ENCODE assay signal across 22 cellular contexts in the genomic region with DNA sequence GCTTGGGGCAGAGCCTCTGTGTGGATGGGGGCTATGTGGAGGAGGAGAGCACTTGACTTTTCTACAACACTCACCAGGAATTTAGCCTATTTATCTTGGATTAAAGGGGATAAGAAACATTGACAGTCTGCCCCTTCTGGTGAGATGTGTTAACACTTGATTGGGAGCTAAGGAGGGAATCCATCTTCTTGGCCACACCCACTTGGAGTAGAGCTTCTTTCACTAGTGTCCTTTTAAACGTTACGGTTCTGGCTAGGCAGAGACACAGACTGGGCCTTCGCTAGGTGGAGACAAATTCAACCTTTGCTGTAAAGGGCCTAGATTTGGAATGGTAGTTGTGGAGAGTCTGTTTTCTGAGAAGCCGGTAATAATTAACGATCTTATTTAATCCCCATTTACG. TPM values are rescaled to one million over a fixed set of nuclear protein-coding genes. Genes with fewer than 3 reads are reported as not detected.
A peak's percentile ranks its signal among the peaks of the same experiment; 100 is the strongest.
DNase-seq lines count a peak whose midpoint lies in the region; ATAC-seq, FAIRE-seq and TF ChIP-seq lines count a peak whose summit lies in the region.
"Had no signal": no experiment of that assay in that cellular context is flagged by ENCODE, and none has a peak within 500 bp of the region (broad histone marks: within the 10 kb centered on the region; RNA-seq: fewer than 3 reads in every experiment).

No MANE protein-coding gene starts in this region.

- no peaks in the 10 kb centered on the region for H3K79me2 ChIP-seq in HepG2 (ENCODE audit: insufficient read depth, low read length)

- no peaks in the 10 kb centered on the region for H3K4me1 Mint-ChIP-seq in chondrocyte (ENCODE audit: low read depth)
- H3K4me1 Mint-ChIP-seq in T-helper 2 cell treated with Interferon-gamma antibody and Interleukin-4, amounts not matched to agents 5 μg/mL and 100 μg/mL, for 36 hours (ENCODE audit: low read depth) = no peaks in the 10 kb centered on the region
- H3K4me1 Mint-ChIP-seq: CD4-positive, CD25-positive, alpha-beta regulatory T cell; naive B cell had no signal

- CTCF ChIA-PET in HepG2 (lab: Yijun Ruan, JAX; ENCODE audit: low intra/inter-chr PET ratio, low total read pairs) = no interaction called here
- CTCF ChIA-PET in HEK293T (lab: Yijun Ruan, JAX) = no interaction called here

- intact Hi-C loops in HepG2 (cut with micrococcal nuclease; ENCODE audit: unreplicated experiment) (no loop called here), right lobe of liver (cut with DNase I) (no loop called here)

- BruUV-seq in HepG2 (replicated peaks; lab: Mats Ljungman, UMichigan) = no TSS peak

- no peak overlapping the region for H2AFZ ChIP-seq in HepG2 (ENCODE audit: low read length)

- H3K4me2 ChIP-seq in HepG2 (ENCODE audit: low read depth, low read length) = no peak overlapping the region

- H3K4me3 Mint-ChIP-seq in chondrocyte (ENCODE audit: unreplicated experiment) = no peak overlapping the region
- H3K4me3 Mint-ChIP-seq in T-helper 2 cell treated with Interferon-gamma antibody and Interleukin-4, amounts not matched to agents 5 μg/mL and 100 μg/mL, for 36 hours = no peak overlapping the region
- H3K4me3 Mint-ChIP-seq: CD4-positive, CD25-positive, alpha-beta regulatory T cell; stimulated activated naive CD8-positive, alpha-beta T cell treated with anti-CD3 and anti-CD28 coated beads, Interleukin-15, Interleukin-2, amounts not matched to agents 100 ng/mL and 50 ng/mL, for 24 hours had no signal

- TF ChIP-seq POLR2A in HepG2 (IDR thresholded peaks at IDR 0.05; ENCODE audit: insufficient read depth in 1 of 2, low read depth in 2 of 2, low read length in 2 of 2) (no peak), right lobe of liver (IDR thresholded peaks at IDR 0.05) (no peak)

- DNase-seq in HepG2 (ENCODE audit: low spot score) (no peak), right lobe of liver (no peak), NCI-H82 (lab: John Stamatoyannopoulos, UW) (peak; percentile 87), chondrocyte (ENCODE audit: low spot score) (no peak), urothelium cell line (ENCODE audit: low spot score) (peak; percentile 2), HEK293T (ENCODE audit: extremely low spot score) (no peak), SIG-M5 (lab: John Stamatoyannopoulos, UW) (no peak)
- DNase-seq in T-helper 2 cell treated with Interferon-gamma antibody and Interleukin-4, amounts not matched to agents 5 μg/mL and 100 μg/mL, for 36 hours (ENCODE audit: low spot score) = no peak
- DNase-seq: activated CD4-positive, alpha-beta T cell treated with anti-CD3 and anti-CD28 coated beads for 48 hours; CD4-positive, CD25-positive, alpha-beta regulatory T cell; central memory CD4-positive, alpha-beta T cell; DMS79; effector CD4-positive, alpha-beta T cell; mammary epithelial cell; naive B cell; NCI-H146; pancreas; sigmoid colon; transverse colon had no signal

- H3K27me3 ChIP-seq in HepG2 (ENCODE audit: control insufficient read depth in 1 of 2, insufficient read depth in 2 of 2, low read length in 2 of 2) = no peaks in the 10 kb centered on the region
- no peaks in the 10 kb centered on the region for H3K27me3 ChIP-seq in right lobe of liver
- H3K27me3 ChIP-seq: sigmoid colon, SJSA1, transverse colon had no signal

- FAIRE-seq in HepG2 (lab: Jason Lieb, UNC) = no peak
- FAIRE-seq in urothelium cell line (lab: Jason Lieb, UNC) = no peak
- FAIRE-seq: pancreas had no signal

- no peak overlapping the region for H3K27ac Mint-ChIP-seq in chondrocyte (ENCODE audit: unreplicated experiment)
- H3K27ac Mint-ChIP-seq in T-helper 2 cell treated with Interferon-gamma antibody and Interleukin-4, amounts not matched to agents 5 μg/mL and 100 μg/mL, for 36 hours = no peak overlapping the region
- H3K27ac Mint-ChIP-seq: activated T-helper 2 cell treated with anti-CD3 and anti-CD28 coated beads, Interferon-gamma antibody, Interleukin-2, Interleukin-4, amounts not matched to agents 10 μg/mL and 5 μg/mL and 100 μg/mL, durations not matched to agents 14 hours and 24 hours and 36 hours; CD4-positive, CD25-positive, alpha-beta regulatory T cell; naive B cell; stimulated activated naive CD8-positive, alpha-beta T cell treated with anti-CD3 and anti-CD28 coated beads, Interleukin-15, Interleukin-2, amounts not matched to agents 100 ng/mL and 50 ng/mL, for 24 hours had no signal

- WGBS in HepG2 (ENCODE audit: low lambda C conversion rate) = 50% methylated on average over 6 of the region's 6 CpGs
- 72% methylated on average over 6 of the region's 6 CpGs for WGBS in right lobe of liver (ENCODE audit: insufficient coverage, low coverage, low lambda C conversion rate, missing lambda C conversion rate)

- H3K4me1 ChIP-seq in HepG2 (ENCODE audit: insufficient read depth, low read length) (no peaks in the 10 kb centered on the region), right lobe of liver (no peaks in the 10 kb centered on the region)
- H3K4me1 ChIP-seq: pancreas, sigmoid colon, SJSA1, transverse colon had no signal

- ATAC-seq in HepG2 = no peak
- ATAC-seq in right lobe of liver = no peak
- ATAC-seq: pancreas had no signal

- TF ChIP-seq CTCF in HepG2 (CRISPR knock-in tag; IDR thresholded peaks at IDR 0.05) (no peak), right lobe of liver (IDR thresholded peaks at IDR 0.05) (no peak), chondrocyte (IDR thresholded peaks at IDR 0.05) (peak; percentile 26)

- no peaks in the 10 kb centered on the region for H3K9me3 ChIP-seq in HepG2 (ENCODE audit: low read length)
- no peaks in the 10 kb centered on the region for H3K9me3 ChIP-seq in right lobe of liver
- H3K9me3 ChIP-seq: pancreas, sigmoid colon, SJSA1 had no signal

- POLR2A ChIA-PET in HepG2 (lab: Yijun Ruan, JAX) (no interaction called here), HEK293T (lab: Yijun Ruan, JAX) (no interaction called here)

- no peak overlapping the region for H3K27ac ChIP-seq in HepG2 (ENCODE audit: extremely low read length, insufficient read depth, low read length)
- no peak overlapping the region for H3K27ac ChIP-seq in right lobe of liver
- H3K27ac ChIP-seq: pancreas, sigmoid colon, SJSA1, transverse colon had no signal

- no peaks in the 10 kb centered on the region for H3K36me3 Mint-ChIP-seq in chondrocyte (ENCODE audit: low read depth)
- H3K36me3 Mint-ChIP-seq in T-helper 2 cell treated with Interferon-gamma antibody and Interleukin-4, amounts not matched to agents 5 μg/mL and 100 μg/mL, for 36 hours (ENCODE audit: low read depth) = no peaks in the 10 kb centered on the region
- H3K36me3 Mint-ChIP-seq: CD4-positive, CD25-positive, alpha-beta regulatory T cell; naive B cell had no signal

- H4K20me1 ChIP-seq in HepG2 (ENCODE audit: insufficient read depth, low read length) = no peaks in the 10 kb centered on the region

- no peak for TF ChIP-seq RAD21 in HepG2 (CRISPR knock-in tag; IDR thresholded peaks at IDR 0.05)

- H3K36me3 ChIP-seq in HepG2 (replicated peaks in 1 of 2; ENCODE audit: control insufficient read depth in 1 of 2, insufficient read depth in 2 of 2, low read length in 2 of 2) (no peaks in the 10 kb centered on the region), right lobe of liver (no peaks in the 10 kb centered on the region)
- H3K36me3 ChIP-seq: pancreas, sigmoid colon, SJSA1, transverse colon had no signal

- in situ Hi-C loops in HepG2 (cut with HindIII; ENCODE audit: extremely low pct_ligation_motif_present, low pct_unique_long_range_greater_than_20kb) = no loop called here

- no peak for TF ChIP-seq EP300 in HepG2 (IDR thresholded peaks at IDR 0.05; ENCODE audit: low read depth in 2 of 2, low read length in 2 of 2)
- no peak for TF ChIP-seq EP300 in HepG2 (CRISPR knock-in tag; IDR thresholded peaks at IDR 0.05; ENCODE audit: borderline replicate concordance)

- H3K9me3 Mint-ChIP-seq in chondrocyte (ENCODE audit: low read depth) = peaks cover 12% of the 10 kb centered on the region
- H3K9me3 Mint-ChIP-seq in T-helper 2 cell treated with Interferon-gamma antibody and Interleukin-4, amounts not matched to agents 5 μg/mL and 100 μg/mL, for 36 hours = peaks cover 10% of the 10 kb centered on the region
- H3K9me3 Mint-ChIP-seq: activated T-helper 2 cell treated with anti-CD3 and anti-CD28 coated beads, Interferon-gamma antibody, Interleukin-2, Interleukin-4, amounts not matched to agents 10 μg/mL and 5 μg/mL and 100 μg/mL, durations not matched to agents 14 hours and 24 hours and 36 hours had no signal

- H3K27me3 Mint-ChIP-seq in chondrocyte (ENCODE audit: low read depth) = peaks cover 10% of the 10 kb centered on the region
- no peaks in the 10 kb centered on the region for H3K27me3 Mint-ChIP-seq in T-helper 2 cell treated with Interferon-gamma antibody and Interleukin-4, amounts not matched to agents 5 μg/mL and 100 μg/mL, for 36 hours (ENCODE audit: low read depth)

- H3K4me3 ChIP-seq in HepG2 (replicated peaks in 1 of 3; ENCODE audit: insufficient read depth in 1 of 3, low read depth in 2 of 3, low read length in 3 of 3) = no peak overlapping the region
- H3K4me3 ChIP-seq in right lobe of liver = no peak overlapping the region
- H3K4me3 ChIP-seq: pancreas, sigmoid colon, SJSA1, transverse colon had no signal

- H3K9ac ChIP-seq in HepG2 (ENCODE audit: insufficient read depth, low read depth, low read length) = no peak overlapping the region

RNA-seq across cellular contexts. Expression of a gene that starts 15.5 kb away (rescaled TPM):
- total RNA-seq in HepG2 (2016; rRNA removed; fragmentation: Illumina TruSeq; extraction: Trizol) (0.39 and 0.75 TPM in 2 replicates), right lobe of liver (1 to 10 TPM in 3 of 6 experiments, under 1 TPM in 3; 0.42 to 1.4 (median 0.99) TPM), chondrocyte (10.6 to 11.9 TPM (median 11.2 TPM) in 3 replicates)
- 0.09 TPM in 1 of 2 replicates, not detected in the other for total RNA-seq in HepG2 (2016; cell fraction: cytosol; rRNA removed; fragmentation: Illumina TruSeq; extraction: Trizol; ENCODE audit: low read depth)
- total RNA-seq in HepG2 (2016; cell fraction: insoluble cytoplasmic fraction; rRNA removed; fragmentation: Illumina TruSeq; extraction: Trizol) = 0.31 and 0.84 TPM in 2 replicates
- 0.12 and 0.14 TPM in 2 replicates for total RNA-seq in HepG2 (2016; cell fraction: membrane; rRNA removed; fragmentation: Illumina TruSeq; extraction: Trizol)
- total RNA-seq in HepG2 (2016; cell fraction: nucleus; rRNA removed; fragmentation: Illumina TruSeq; extraction: Trizol) = 0.81 and 0.94 TPM in 2 replicates
- polyA plus RNA-seq in HepG2 (2011; rRNA removed) = 0.73 and 0.82 TPM in 2 replicates
- 0.28 and 0.35 TPM in 2 replicates for polyA plus RNA-seq in HepG2 (2011; cell fraction: cytosol; rRNA removed)
- 1.4 and 1.6 TPM in 2 replicates for polyA plus RNA-seq in HepG2 (2011; cell fraction: nucleus; rRNA removed)
- 0.11 and 0.41 TPM in 2 replicates for polyA plus RNA-seq in HepG2 (2012)
- polyA plus RNA-seq in HepG2 (2016; cell fraction: cytosol; fragmentation: Illumina TruSeq; extraction: Trizol; ENCODE audit: low read depth) = 0.05 and 0.07 TPM in 2 replicates
- 0.32 and 0.43 TPM in 2 replicates for polyA plus RNA-seq in HepG2 (2016; cell fraction: insoluble cytoplasmic fraction; fragmentation: Illumina TruSeq; extraction: Trizol; ENCODE audit: low read depth)
- polyA plus RNA-seq in HepG2 (2016; cell fraction: membrane; fragmentation: Illumina TruSeq; extraction: Trizol; ENCODE audit: low read depth) = 0.07 and 0.10 TPM in 2 replicates
- 1.6 TPM in 2 replicates for polyA plus RNA-seq in HepG2 (2016; cell fraction: nucleus; fragmentation: Illumina TruSeq; extraction: Trizol; ENCODE audit: insufficient read depth, low read depth)
- polyA minus RNA-seq in HepG2 (2011; rRNA and poly(A)+ RNA removed; ENCODE audit: low replicate concordance) = 0.56 and 13.9 TPM in 2 replicates
- polyA minus RNA-seq in HepG2 (2011; cell fraction: cytosol; rRNA and poly(A)+ RNA removed) = 0.89 and 1.2 TPM in 2 replicates
- polyA minus RNA-seq in HepG2 (2011; cell fraction: nucleus; rRNA and poly(A)+ RNA removed) = 0.75 and 0.77 TPM in 2 replicates
- total RNA-seq: activated T-helper 2 cell treated with anti-CD3 and anti-CD28 coated beads, Interferon-gamma antibody, Interleukin-2, Interleukin-4, amounts not matched to agents 10 μg/mL and 5 μg/mL and 100 μg/mL, durations not matched to agents 14 hours and 24 hours and 36 hours; CD4-positive, CD25-positive, alpha-beta regulatory T cell had no signal
- polyA plus RNA-seq: CD4-positive, CD25-positive, alpha-beta regulatory T cell had no signal

Comparison
In these comparisons a context has a peak if more than half of its experiments do, and no peak if none do; other contexts are left out.
1. DNase-seq: peak in NCI-H82 (single experiment) and urothelium cell line (single experiment); none in HepG2 (single experiment), right lobe of liver (0 of 3), chondrocyte (single experiment), HEK293T (single experiment), SIG-M5 (single experiment) and T-helper 2 cell treated with Interferon-gamma antibody and Interleukin-4, amounts not matched to agents 5 μg/mL and 100 μg/mL, for 36 hours (single experiment).